Comparison of ENCODE assay signal across 8 cellular contexts in the genomic region with DNA sequence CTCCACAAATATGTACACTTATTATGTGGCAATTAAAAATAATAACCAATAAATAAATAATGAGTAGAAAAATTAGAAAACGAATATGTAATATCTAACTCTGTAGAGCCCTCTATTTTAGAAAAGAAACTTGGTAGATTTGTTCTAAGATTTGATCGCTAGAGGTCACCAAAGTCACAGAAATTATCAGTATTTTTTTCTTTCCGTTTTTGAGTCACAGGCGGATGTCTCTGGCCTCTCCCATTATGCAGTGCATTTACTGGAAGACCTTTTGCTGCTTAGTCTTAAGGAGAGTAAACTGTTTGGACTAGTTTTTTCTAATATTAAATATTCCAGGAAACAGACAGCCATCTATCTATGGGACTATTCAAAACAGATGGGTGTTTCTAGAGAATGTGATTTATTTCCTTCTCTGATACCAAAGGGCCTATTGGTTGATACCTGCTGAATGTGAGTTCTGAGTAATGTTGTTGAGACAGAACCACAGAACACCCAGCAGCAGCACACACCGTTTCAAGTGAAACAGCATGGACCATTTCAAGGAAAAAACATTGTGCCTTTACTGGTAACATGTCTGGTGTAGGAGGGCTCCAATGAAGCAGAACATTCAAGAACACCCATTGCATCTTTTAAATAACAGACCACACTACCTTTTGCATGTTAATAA. TPM values are rescaled to one million over a fixed set of nuclear protein-coding genes. Genes with fewer than 3 reads are reported as not detected.
DNase-seq lines count a peak whose midpoint lies in the region; ATAC-seq and TF ChIP-seq lines count a peak whose summit lies in the region.

No MANE protein-coding gene starts in this region.

- no peaks in the 10 kb centered on the region for H3K4me1 ChIP-seq in right atrium auricular region
- H3K4me1 ChIP-seq in upper lobe of left lung: no peaks in the 10 kb centered on the region

- 1 to 5% methylated on average over 5 of the region's 5 CpGs for WGBS in upper lobe of left lung, 2 donors

- no peaks in the 10 kb centered on the region for H3K36me3 ChIP-seq in right atrium auricular region
- H3K36me3 ChIP-seq in upper lobe of left lung: no peaks in the 10 kb centered on the region

- H3K27me3 ChIP-seq in right atrium auricular region (no peaks in the 10 kb centered on the region), HL-60 (ENCODE audit: insufficient read depth, poor library complexity, severe bottlenecking) (no peaks in the 10 kb centered on the region), upper lobe of left lung (no peaks in the 10 kb centered on the region)

- intact Hi-C loops in Right ventricle myocardium inferior (cut with DNase I): loop anchor here (5.0 kb wide), 1 partner anchor 888 kb away; no protein-coding TSS in a partner anchor

- in situ Hi-C loops in T47D (cut with HindIII; ENCODE audit: low pct_unique_long_range_greater_than_20kb, low sequenced_read_pairs): no loop called here

- peak in 1 of 4 donors; percentile 17 for TF ChIP-seq EP300 in upper lobe of left lung (IDR thresholded peaks at IDR 0.05)

- TF ChIP-seq CTCF in right atrium auricular region (IDR thresholded peaks at IDR 0.05) (peak in 1 of 2 donors; percentile 63), HL-60 (IDR thresholded peaks at IDR 0.05; ENCODE audit: insufficient read depth, low read length) (no peak), upper lobe of left lung (IDR thresholded peaks at IDR 0.05) (peak in 4 of 6 experiments; percentile 30 to 59 (median 42))

- no peaks in the 10 kb centered on the region for H3K9me3 ChIP-seq in right atrium auricular region
- no peaks in the 10 kb centered on the region for H3K9me3 ChIP-seq in upper lobe of left lung

- H3K27ac ChIP-seq in right atrium auricular region (no peak overlapping the region), HL-60 (replicated peaks) (no peak overlapping the region), upper lobe of left lung (no peak overlapping the region)

- ATAC-seq in Right ventricle myocardium inferior (peak; percentile 37), GM21515 (IDR thresholded peaks at IDR 0.05; ENCODE audit: unreplicated experiment) (peak; percentile 68), upper lobe of left lung (ENCODE audit: low FRiP score in 2 of 2) (peak; percentile 22 to 76)

- DNase-seq in Right ventricle myocardium inferior (ENCODE audit: missing footprints): no peak
- DNase-seq in right atrium auricular region (ENCODE audit: low spot score): no peak
- peak; percentile 2 to 10 for DNase-seq in HL-60 (ENCODE audit: low read depth in 1 of 2, low spot score in 1 of 2)
- peak; percentile 86 for DNase-seq in OCI-M1 (lab: John Stamatoyannopoulos, UW)
- peak; percentile 1 to 67 for DNase-seq in T47D (ENCODE audit: low read depth in 1 of 2, low spot score in 1 of 2)
- peak; percentile 77 for DNase-seq in kidney tubule cell (ENCODE audit: low spot score)
- DNase-seq in upper lobe of left lung: no peak

- no peak for TF ChIP-seq POLR2A in upper lobe of left lung (IDR thresholded peaks at IDR 0.05)

- no peak overlapping the region for H3K4me3 ChIP-seq in right atrium auricular region
- H3K4me3 ChIP-seq in HL-60 (replicated peaks; ENCODE audit: insufficient read depth, low read length): no peak overlapping the region
- H3K4me3 ChIP-seq in upper lobe of left lung: no peak overlapping the region

RNA-seq across cellular contexts. Expression of gene GYPA, which starts 34.0 kb away (rescaled TPM):
- total RNA-seq in Right ventricle myocardium inferior (not detected), right atrium auricular region (not detected), upper lobe of left lung (under 1 TPM in 2 of 6 donors, not detected in 4; 0.20 to 0.37 TPM)

Comparison
In these comparisons a context has a peak if more than half of its experiments do, and no peak if none do; other contexts are left out.
1. DNase-seq: peak in HL-60 (2 of 2), OCI-M1 (single experiment), T47D (2 of 2) and kidney tubule cell (single experiment); none in Right ventricle myocardium inferior (single experiment), right atrium auricular region (single experiment) and upper lobe of left lung (0 of 2).
2. Peak in every context shown above with its lines, with median percentiles within 50 percentile points of each other: ATAC-seq.